Comparison of ENCODE assay signal across 13 cellular contexts in genomic region chr19:50008532-50008931, GRCh38. TPM values are rescaled to one million over a fixed set of nuclear protein-coding genes. Genes with fewer than 3 reads are reported as not detected.
DNase-seq lines count a peak whose midpoint lies in the region; ATAC-seq and TF ChIP-seq lines count a peak whose summit lies in the region.
"Had no signal": no experiment of that assay in that cellular context is flagged by ENCODE, and none has a peak within 500 bp of the region (broad histone marks: within the 10 kb centered on the region; RNA-seq: fewer than 3 reads in every experiment).

No MANE protein-coding gene starts in this region.

- no peak for ATAC-seq in HG03521 (IDR thresholded peaks at IDR 0.05; ENCODE audit: unreplicated experiment)

- CTCF ChIA-PET in OCI-LY7 (lab: Charles Lee; ENCODE audit: unreplicated experiment): no interaction called here
- CTCF ChIA-PET in activated CD4-positive, alpha-beta memory T cell treated with anti-CD3 and anti-CD28 coated beads for 36 hours (lab: Charles Lee): no interaction called here
- CTCF ChIA-PET in RWPE1 (lab: Yijun Ruan, JAX): no interaction called here

- H2AFZ ChIP-seq in OCI-LY7 (ENCODE audit: low read length): no peak overlapping the region

- no peak for DNase-seq in OCI-LY7 (ENCODE audit: low spot score)
- no peak for DNase-seq in fibroblast of the aortic adventitia (ENCODE audit: low read depth)
- DNase-seq in NCI-H748 treated with DMSO at 0.1 percent for 48 hours (lab: John Stamatoyannopoulos, UW): no peak
- no peak for DNase-seq in activated CD4-positive, alpha-beta memory T cell treated with anti-CD3 and anti-CD28 coated beads for 36 hours
- DNase-seq in RWPE1 (ENCODE audit: low spot score): no peak
- DNase-seq: activated T-cell treated with anti-CD3 and anti-CD28 coated beads, Interleukin-2, amount 50 U/mL, for 1 hour; cortex of kidney; NCI-H226 had no signal

- H3K4me3 ChIP-seq in DOHH2 (ENCODE audit: low read length) (no peak overlapping the region), OCI-LY7 (ENCODE audit: low read depth, low read length, poor library complexity, severe bottlenecking) (no peak overlapping the region), fibroblast of the aortic adventitia (ENCODE audit: low read depth, low read length) (no peak overlapping the region)

- H3K27me3 ChIP-seq in DOHH2 (ENCODE audit: control insufficient read depth, low read length): no peaks in the 10 kb centered on the region

- no peak overlapping the region for H3K4me3 Mint-ChIP-seq in activated CD4-positive, alpha-beta memory T cell treated with anti-CD3 and anti-CD28 coated beads for 36 hours
- H3K4me3 Mint-ChIP-seq: stimulated activated naive CD8-positive, alpha-beta T cell treated with anti-CD3 and anti-CD28 coated beads, Interleukin-15, Interleukin-2, amounts not matched to agents 100 ng/mL and 50 ng/mL, for 24 hours; T-helper 1 cell treated with Interleukin-12 subunit alpha and Interleukin-12 subunit beta and Interleukin-4 antibody, amounts not matched to agents 30 μg/mL and 1 μg/mL, for 36 hours had no signal

- H3F3A ChIP-seq in DOHH2 (ENCODE audit: control insufficient read depth, insufficient read depth): no peaks in the 10 kb centered on the region

- H4K20me1 ChIP-seq in DOHH2 (ENCODE audit: control insufficient read depth, insufficient read depth, low read depth, low read length) (no peaks in the 10 kb centered on the region), OCI-LY7 (ENCODE audit: insufficient read depth, low read length) (no peaks in the 10 kb centered on the region)

- H3K79me2 ChIP-seq in DOHH2 (ENCODE audit: control insufficient read depth, low read length) (no peaks in the 10 kb centered on the region), OCI-LY7 (ENCODE audit: insufficient read depth, low read depth, low read length) (no peaks in the 10 kb centered on the region)

- peak; percentile 69 for TF ChIP-seq CTCF in 22Rv1 (IDR thresholded peaks at IDR 0.05)
- peak; percentile 44 for TF ChIP-seq CTCF in DOHH2 (IDR thresholded peaks at IDR 0.05; ENCODE audit: low read depth, low read length, poor library complexity, severe bottlenecking)
- TF ChIP-seq CTCF in OCI-LY7 (conservative IDR thresholded peaks at IDR 0.05; ENCODE audit: low read length): peak; percentile 66
- TF ChIP-seq CTCF in fibroblast of the aortic adventitia (IDR thresholded peaks at IDR 0.05; ENCODE audit: insufficient read depth, low read length): peak; percentile 17
- no peak for TF ChIP-seq CTCF in RWPE1 (conservative IDR thresholded peaks at IDR 0.05; ENCODE audit: low read depth)

- POLR2A ChIA-PET in OCI-LY7 (lab: Charles Lee): no interaction called here
- POLR2A ChIA-PET in activated CD4-positive, alpha-beta memory T cell treated with anti-CD3 and anti-CD28 coated beads for 36 hours (lab: Charles Lee): no interaction called here
- POLR2A ChIA-PET in RWPE1 (lab: Yijun Ruan, JAX; ENCODE audit: low non-redundant PET): no interaction called here

- H3K9me3 Mint-ChIP-seq in activated CD4-positive, alpha-beta memory T cell treated with anti-CD3 and anti-CD28 coated beads for 36 hours: no peaks in the 10 kb centered on the region
- H3K9me3 Mint-ChIP-seq: stimulated activated naive CD8-positive, alpha-beta T cell treated with anti-CD3 and anti-CD28 coated beads, Interleukin-15, Interleukin-2, amounts not matched to agents 100 ng/mL and 50 ng/mL, for 24 hours; T-helper 1 cell treated with Interleukin-12 subunit alpha and Interleukin-12 subunit beta and Interleukin-4 antibody, amounts not matched to agents 30 μg/mL and 1 μg/mL, for 36 hours had no signal

- H3K4me2 ChIP-seq in DOHH2 (ENCODE audit: low read length): no peak overlapping the region
- no peak overlapping the region for H3K4me2 ChIP-seq in OCI-LY7 (ENCODE audit: low read length)

- H3K36me3 Mint-ChIP-seq in activated CD4-positive, alpha-beta memory T cell treated with anti-CD3 and anti-CD28 coated beads for 36 hours: peaks cover 32% of the 10 kb centered on the region

- intact Hi-C loops in OCI-LY7 (cut with micrococcal nuclease; ENCODE audit: unreplicated experiment): no loop called here
- intact Hi-C loops in activated CD4-positive, alpha-beta memory T cell treated with anti-CD3 and anti-CD28 coated beads for 36 hours (cut with micrococcal nuclease): no loop called here

- H3K27ac ChIP-seq in 22Rv1: peak overlapping the region; percentile 37
- H3K27ac ChIP-seq in DOHH2 (ENCODE audit: low read depth, low read length): no peak overlapping the region
- no peak overlapping the region for H3K27ac ChIP-seq in OCI-LY7 (ENCODE audit: low read depth, low read length, poor library complexity, severe bottlenecking)
- H3K27ac ChIP-seq in RWPE1: no peak overlapping the region

- H3K27me3 Mint-ChIP-seq in activated CD4-positive, alpha-beta memory T cell treated with anti-CD3 and anti-CD28 coated beads for 36 hours: no peaks in the 10 kb centered on the region
- H3K27me3 Mint-ChIP-seq: stimulated activated naive CD8-positive, alpha-beta T cell treated with anti-CD3 and anti-CD28 coated beads, Interleukin-15, Interleukin-2, amounts not matched to agents 100 ng/mL and 50 ng/mL, for 24 hours had no signal

- H3K4me1 ChIP-seq in DOHH2 (ENCODE audit: control insufficient read depth, low read length) (no peaks in the 10 kb centered on the region), OCI-LY7 (ENCODE audit: insufficient read depth, low read length, poor library complexity, severe bottlenecking) (no peaks in the 10 kb centered on the region)

- H3K9me3 ChIP-seq in DOHH2 (ENCODE audit: control insufficient read depth, insufficient read depth, low read length): no peaks in the 10 kb centered on the region
- H3K9me3 ChIP-seq in OCI-LY7 (ENCODE audit: low read length): no peaks in the 10 kb centered on the region

- H3K9me2 ChIP-seq in DOHH2 (replicated peaks; ENCODE audit: control insufficient read depth, low read length): no peaks in the 10 kb centered on the region
- H3K9me2 ChIP-seq in OCI-LY7 (ENCODE audit: insufficient read depth, low read length): no peaks in the 10 kb centered on the region

- peaks cover 39% of the 10 kb centered on the region for H3K36me3 ChIP-seq in DOHH2 (ENCODE audit: control insufficient read depth, low read length)
- H3K36me3 ChIP-seq in OCI-LY7 (ENCODE audit: insufficient read depth, low read length): peaks cover 56% of the 10 kb centered on the region

- no peak overlapping the region for H3K27ac Mint-ChIP-seq in activated CD4-positive, alpha-beta memory T cell treated with anti-CD3 and anti-CD28 coated beads for 36 hours
- H3K27ac Mint-ChIP-seq: stimulated activated naive CD8-positive, alpha-beta T cell treated with anti-CD3 and anti-CD28 coated beads, Interleukin-15, Interleukin-2, amounts not matched to agents 100 ng/mL and 50 ng/mL, for 24 hours; T-helper 1 cell treated with Interleukin-12 subunit alpha and Interleukin-12 subunit beta and Interleukin-4 antibody, amounts not matched to agents 30 μg/mL and 1 μg/mL, for 36 hours had no signal

- peaks cover 21% of the 10 kb centered on the region for H3K4me1 Mint-ChIP-seq in activated CD4-positive, alpha-beta memory T cell treated with anti-CD3 and anti-CD28 coated beads for 36 hours (ENCODE audit: low read depth)

- BruUV-seq in OCI-LY7 (replicated peaks; lab: Mats Ljungman, UMichigan): no TSS peak

RNA-seq across cellular contexts. Expression of gene VRK3, which starts 16.6 kb away (rescaled TPM):
- total RNA-seq in OCI-LY7 (2014; rRNA removed; shearing (Covaris generic)): 34.5 and 39.9 TPM in 2 replicates
- total RNA-seq in OCI-LY7 (2022): 47.3 and 62.7 TPM in 2 replicates
- 17.3 and 30.6 TPM in 2 replicates for total RNA-seq in fibroblast of the aortic adventitia (ENCODE audit: low replicate concordance)
- total RNA-seq in activated CD4-positive, alpha-beta memory T cell treated with anti-CD3 and anti-CD28 coated beads for 36 hours: 10 to 100 TPM; 54.4 to 55.8 TPM

RNA-seq across cellular contexts. Expression of gene ZNF473, which starts 17.3 kb away (rescaled TPM):
- 23.1 and 27.4 TPM in 2 replicates for total RNA-seq in OCI-LY7 (2014; rRNA removed; shearing (Covaris generic))
- total RNA-seq in OCI-LY7 (2022) (16.0 and 16.9 TPM in 2 replicates), fibroblast of the aortic adventitia (ENCODE audit: low replicate concordance) (11.0 and 14.1 TPM in 2 replicates)
- 10 to 100 TPM in 1 of 2 experiments, 1 to 10 TPM in 1; 9.0 to 10.3 TPM for total RNA-seq in activated CD4-positive, alpha-beta memory T cell treated with anti-CD3 and anti-CD28 coated beads for 36 hours

RNA-seq across cellular contexts. Expression of gene SIGLEC11, which starts 47.6 kb away (rescaled TPM):
- not detected in 2 replicates for total RNA-seq in OCI-LY7 (2014; rRNA removed; shearing (Covaris generic))
- not detected in 2 replicates for total RNA-seq in OCI-LY7 (2022)
- not detected in 2 replicates for total RNA-seq in fibroblast of the aortic adventitia (ENCODE audit: low replicate concordance)
- not detected for total RNA-seq in activated CD4-positive, alpha-beta memory T cell treated with anti-CD3 and anti-CD28 coated beads for 36 hours
